In genomic region chr19:48967346-48968178, GRCh38 we compare ENCODE assay signal across 8 cellular contexts. TPM values are rescaled to one million over a fixed set of nuclear protein-coding genes. Genes with fewer than 3 reads are reported as not detected.
A peak's percentile ranks its signal among the peaks of the same experiment; 100 is the strongest.
DNase-seq lines count a peak whose midpoint lies in the region; ATAC-seq and TF ChIP-seq lines count a peak whose summit lies in the region.

No MANE protein-coding gene starts in this region.

- ATAC-seq in GM21447 (IDR thresholded peaks at IDR 0.05; ENCODE audit: unreplicated experiment): no peak

- H3K9me3 ChIP-seq in cardiac muscle cell (ENCODE audit: low read depth) (no peaks in the 10 kb centered on the region), smooth muscle cell (replicated peaks; ENCODE audit: low read depth) (no peaks in the 10 kb centered on the region)

- no peaks in the 10 kb centered on the region for H3K9me3 Mint-ChIP-seq in activated naive CD4-positive, alpha-beta T cell treated with anti-CD3 and anti-CD28 coated beads, Interleukin-2, amount 50 U/mL, for 24 hours

- DNase-seq in activated naive CD4-positive, alpha-beta T cell treated with anti-CD3 and anti-CD28 coated beads, Interleukin-2, amount 50 U/mL, for 16 hours: no peak
- DNase-seq in cardiac muscle cell (ENCODE audit: low read depth in 1 of 2, low spot score in 1 of 2) (peak in 1 of 2 donors; percentile 86), smooth muscle cell (lab: John Stamatoyannopoulos, UW; ENCODE audit: unreplicated experiment) (no peak), posterior vena cava (ENCODE audit: low spot score) (no peak), NCI-H2196 treated with DMSO at 0.1 percent for 48 hours (lab: John Stamatoyannopoulos, UW; ENCODE audit: unreplicated experiment) (no peak)

- H3K4me3 Mint-ChIP-seq in activated naive CD4-positive, alpha-beta T cell treated with anti-CD3 and anti-CD28 coated beads, Interleukin-2, amount 50 U/mL, for 24 hours: peak overlapping the region; percentile 95

- peaks cover 35% of the 10 kb centered on the region for H3K36me3 ChIP-seq in cardiac muscle cell
- no peaks in the 10 kb centered on the region for H3K36me3 ChIP-seq in smooth muscle cell (ENCODE audit: low read depth)

- TF ChIP-seq CTCF in WI38 (IDR thresholded peaks at IDR 0.05; ENCODE audit: low read depth, low read length): no peak
- TF ChIP-seq CTCF in cardiac muscle cell (IDR thresholded peaks at IDR 0.05; ENCODE audit: low read depth, low read length): no peak
- TF ChIP-seq CTCF in smooth muscle cell (IDR thresholded peaks at IDR 0.05; ENCODE audit: borderline replicate concordance, insufficient read depth, poor library complexity, severe bottlenecking): no peak

- H3K27me3 Mint-ChIP-seq in activated naive CD4-positive, alpha-beta T cell treated with anti-CD3 and anti-CD28 coated beads, Interleukin-2, amount 50 U/mL, for 24 hours: no peaks in the 10 kb centered on the region

- peak overlapping the region; percentile 88 for H3K4me2 ChIP-seq in smooth muscle cell

- peaks cover 19% of the 10 kb centered on the region for H3K4me1 ChIP-seq in cardiac muscle cell (ENCODE audit: low read depth)
- H3K4me1 ChIP-seq in smooth muscle cell (ENCODE audit: low read depth): peaks cover 25% of the 10 kb centered on the region

- peaks cover 10% of the 10 kb centered on the region for H3K36me3 Mint-ChIP-seq in activated naive CD4-positive, alpha-beta T cell treated with anti-CD3 and anti-CD28 coated beads, Interleukin-2, amount 50 U/mL, for 24 hours

- peaks cover 56% of the 10 kb centered on the region for H4K20me1 ChIP-seq in smooth muscle cell (ENCODE audit: low read depth)

- WGBS in smooth muscle cell (ENCODE audit: low lambda C conversion rate): 72% methylated on average over 14 of the region's 14 CpGs

- peaks cover 15% of the 10 kb centered on the region for H3K79me2 ChIP-seq in smooth muscle cell (ENCODE audit: low read depth)

- H3K27me3 ChIP-seq in cardiac muscle cell (no peaks in the 10 kb centered on the region), smooth muscle cell (ENCODE audit: low read depth) (no peaks in the 10 kb centered on the region)

- H3K27ac ChIP-seq in cardiac muscle cell: peak overlapping the region; percentile 20
- peak overlapping the region; percentile 68 for H3K27ac ChIP-seq in smooth muscle cell (ENCODE audit: low read depth)

- no peak overlapping the region for H3K9ac ChIP-seq in smooth muscle cell (ENCODE audit: low read depth)

- peaks cover 51% of the 10 kb centered on the region for H3K4me1 Mint-ChIP-seq in activated naive CD4-positive, alpha-beta T cell treated with anti-CD3 and anti-CD28 coated beads, Interleukin-2, amount 50 U/mL, for 24 hours

- no peak overlapping the region for H2AFZ ChIP-seq in smooth muscle cell (ENCODE audit: low read depth)

- H3K4me3 ChIP-seq in WI38 (ENCODE audit: low read depth, low read length) (peak overlapping the region; percentile 68), cardiac muscle cell (no peak overlapping the region), smooth muscle cell (peak overlapping the region; percentile 86)

- intact Hi-C loops in posterior vena cava (cut with DNase I): loop anchor here (5.0 to 10.0 kb wide), 3 partner anchors 73 to 173 kb away; partner anchors contain the start of genes PPP1R15A (in 1 of the 2) and TULP2 (in 1 of the 2)

- H3K27ac Mint-ChIP-seq in activated naive CD4-positive, alpha-beta T cell treated with anti-CD3 and anti-CD28 coated beads, Interleukin-2, amount 50 U/mL, for 24 hours: peak overlapping the region; percentile 70

- peaks cover 26% of the 10 kb centered on the region for H3F3A ChIP-seq in smooth muscle cell (ENCODE audit: low read depth)

RNA-seq across cellular contexts. Expression of gene FTL, which starts 2.5 kb away (rescaled TPM):
- total RNA-seq in cardiac muscle cell (760 and 891 TPM in 2 replicates), smooth muscle cell (5,371 and 5,904 TPM in 2 replicates), posterior vena cava (1,000 to 10,000 TPM; 2,854 to 3,275 TPM)
- polyA plus RNA-seq in cardiac muscle cell (1,227 and 1,335 TPM in 2 replicates), smooth muscle cell (11,768 and 12,053 TPM in 2 replicates)

RNA-seq across cellular contexts. Expression of gene BAX, which starts 12.9 kb away (rescaled TPM):
- total RNA-seq in cardiac muscle cell (64.2 and 126 TPM in 2 replicates), smooth muscle cell (42.8 and 124 TPM in 2 replicates), posterior vena cava (10 to 100 TPM; 44.6 to 53.4 TPM)
- polyA plus RNA-seq in cardiac muscle cell (68.7 and 95.2 TPM in 2 replicates), smooth muscle cell (153 and 185 TPM in 2 replicates)

RNA-seq across cellular contexts. Expression of gene GYS1, which starts 25.5 kb away (rescaled TPM):
- 155 and 165 TPM in 2 replicates for total RNA-seq in cardiac muscle cell
- 175 and 195 TPM in 2 replicates for polyA plus RNA-seq in cardiac muscle cell
- 40.8 and 58.1 TPM in 2 replicates for total RNA-seq in smooth muscle cell
- polyA plus RNA-seq in smooth muscle cell: 75.2 and 82.6 TPM in 2 replicates
- 10 to 100 TPM; 28.0 to 39.5 TPM for total RNA-seq in posterior vena cava

RNA-seq across cellular contexts. Expression of gene RUVBL2, which starts 26.1 kb away (rescaled TPM):
- total RNA-seq in cardiac muscle cell (240 and 294 TPM in 2 replicates), smooth muscle cell (74.3 and 89.4 TPM in 2 replicates), posterior vena cava (10 to 100 TPM; 34.7 to 43.1 TPM)
- polyA plus RNA-seq in cardiac muscle cell (128 and 167 TPM in 2 replicates), smooth muscle cell (117 and 123 TPM in 2 replicates)

RNA-seq across cellular contexts. Expression of gene DHDH, which starts 34.1 kb away (rescaled TPM):
- total RNA-seq in cardiac muscle cell (2.2 and 4.8 TPM in 2 replicates), smooth muscle cell (0.27 TPM in 1 of 2 replicates, not detected in the other), posterior vena cava (not detected)
- polyA plus RNA-seq in cardiac muscle cell (7.0 and 10.2 TPM in 2 replicates), smooth muscle cell (0.87 and 1.0 TPM in 2 replicates)
